ENCODE assay signal across 22 cellular contexts in genomic region chr12:42444192-42444943, GRCh38.
DNase-seq lines count a peak whose midpoint lies in the region; ATAC-seq, FAIRE-seq and TF ChIP-seq lines count a peak whose summit lies in the region.
"Had no signal": no experiment of that assay in that cellular context is flagged by ENCODE, and none has a peak within 500 bp of the region (broad histone marks: within the 10 kb centered on the region; RNA-seq: fewer than 3 reads in every experiment).

No MANE protein-coding gene starts in this region.

- H3K79me2 ChIP-seq in Karpas-422 (ENCODE audit: low read length) (0 out of 2 replicates have a peak, but pooled peaks cover 3% of the 10 kb centered on the region), GM23338 (replicated peaks; ENCODE audit: insufficient read depth) (no peaks in the 10 kb centered on the region)

- H3K9me2 ChIP-seq in Karpas-422 (replicated peaks; ENCODE audit: insufficient read depth, low read length) (no peaks in the 10 kb centered on the region), GM23338 (ENCODE audit: insufficient read depth) (no peaks in the 10 kb centered on the region)

- H3K9ac ChIP-seq in Karpas-422 (ENCODE audit: low read length) = no peak overlapping the region
- H3K9ac ChIP-seq: BLaER1 treated with 17β-estradiol and CSF1 and Interleukin-3, amounts not matched to agents 10 nM and 100 nM had no signal

- H3K27ac ChIP-seq in Karpas-422 (ENCODE audit: low read length) (peak overlapping the region; percentile 40), GM23338 (ENCODE audit: low read depth) (no peak overlapping the region), Peyer's patch (no peak overlapping the region)
- H3K27ac ChIP-seq: BLaER1 treated with 17β-estradiol and CSF1 and Interleukin-3, amounts not matched to agents 10 nM and 100 nM had no signal

- H3K36me3 Mint-ChIP-seq in activated T-helper 1 cell treated with anti-CD3 and anti-CD28 coated beads, Interleukin-12 subunit alpha, Interleukin-12 subunit beta, Interleukin-2, Interleukin-4 antibody, amounts not matched to agents 30 ng/mL and 10 ng/mL and 1 ng/mL, durations not matched to agents 14 hours and 24 hours and 36 hours (ENCODE audit: low read depth) = peaks cover 27% of the 10 kb centered on the region
- H3K36me3 Mint-ChIP-seq in endothelial cell (ENCODE audit: low read depth, unreplicated experiment) (peaks cover 41% of the 10 kb centered on the region), GM23338 (ENCODE audit: low read depth) (peaks cover 60% of the 10 kb centered on the region)

- H3K36me3 ChIP-seq in Karpas-422 (ENCODE audit: insufficient read depth, low read length) = peaks cover 38% of the 10 kb centered on the region
- no peaks in the 10 kb centered on the region for H3K36me3 ChIP-seq in GM23338 (ENCODE audit: insufficient read depth)
- H3K36me3 ChIP-seq in Peyer's patch = peaks cover 0 to 44% (median 2%) of the 10 kb centered on the region in 3 donors

- H3K4me3 ChIP-seq in Karpas-422 (ENCODE audit: low read length) (no peak overlapping the region), GM23338 (no peak overlapping the region), Peyer's patch (no peak overlapping the region)
- H3K4me3 ChIP-seq: BLaER1 treated with 17β-estradiol and CSF1 and Interleukin-3, amounts not matched to agents 10 nM and 100 nM; HAP-1 had no signal

- H3K9me3 Mint-ChIP-seq in activated T-helper 1 cell treated with anti-CD3 and anti-CD28 coated beads, Interleukin-12 subunit alpha, Interleukin-12 subunit beta, Interleukin-2, Interleukin-4 antibody, amounts not matched to agents 30 ng/mL and 10 ng/mL and 1 ng/mL, durations not matched to agents 14 hours and 24 hours and 36 hours = no peaks in the 10 kb centered on the region
- H3K9me3 Mint-ChIP-seq in endothelial cell (ENCODE audit: unreplicated experiment) (no peaks in the 10 kb centered on the region), GM23338 (peaks cover 10% of the 10 kb centered on the region; the same call in 2 of the 3 replicates)

- no peak for DNase-seq in GM12892 (ENCODE audit: insufficient read length)
- DNase-seq in Karpas-422 = no peak
- no peak for DNase-seq in activated T-helper 1 cell treated with anti-CD3 and anti-CD28 coated beads, Interleukin-12 subunit alpha, Interleukin-12 subunit beta, Interleukin-2, Interleukin-4 antibody, amounts not matched to agents 30 ng/mL and 10 ng/mL and 1 ng/mL, durations not matched to agents 14 hours and 24 hours and 36 hours (ENCODE audit: low spot score)
- no peak for DNase-seq in endothelial cell (ENCODE audit: low spot score)
- DNase-seq in epidermal melanocyte (ENCODE audit: insufficient read length, low spot score) = no peak
- DNase-seq in GM23338 (ENCODE audit: low spot score) = no peak
- no peak for DNase-seq in RCC 7860 (ENCODE audit: low spot score)
- no peak for DNase-seq in Peyer's patch
- DNase-seq: CD8-positive, alpha-beta T cell; COR-L47; DMS 273 treated with DMSO at 0.1 percent for 48 hours; DMS53; DND-41; EL; KG1 had no signal

- no peaks in the 10 kb centered on the region for H3K27me3 Mint-ChIP-seq in activated T-helper 1 cell treated with anti-CD3 and anti-CD28 coated beads, Interleukin-12 subunit alpha, Interleukin-12 subunit beta, Interleukin-2, Interleukin-4 antibody, amounts not matched to agents 30 ng/mL and 10 ng/mL and 1 ng/mL, durations not matched to agents 14 hours and 24 hours and 36 hours (ENCODE audit: insufficient read depth)
- H3K27me3 Mint-ChIP-seq in endothelial cell (ENCODE audit: unreplicated experiment) (no peaks in the 10 kb centered on the region), GM23338 (ENCODE audit: insufficient read depth, low read depth, poor library complexity) (peaks cover 2% of the 10 kb centered on the region)
- H3K27me3 Mint-ChIP-seq: B cell, IgD-negative memory B cell had no signal

- no peak overlapping the region for H3K4me3 Mint-ChIP-seq in activated T-helper 1 cell treated with anti-CD3 and anti-CD28 coated beads, Interleukin-12 subunit alpha, Interleukin-12 subunit beta, Interleukin-2, Interleukin-4 antibody, amounts not matched to agents 30 ng/mL and 10 ng/mL and 1 ng/mL, durations not matched to agents 14 hours and 24 hours and 36 hours
- H3K4me3 Mint-ChIP-seq in endothelial cell (ENCODE audit: unreplicated experiment) = peak overlapping the region; percentile 65
- no peak overlapping the region for H3K4me3 Mint-ChIP-seq in GM23338
- H3K4me3 Mint-ChIP-seq: B cell; CD8-positive, alpha-beta T cell; IgD-negative memory B cell had no signal

- peak overlapping the region; percentile 16 for H3K27ac Mint-ChIP-seq in activated T-helper 1 cell treated with anti-CD3 and anti-CD28 coated beads, Interleukin-12 subunit alpha, Interleukin-12 subunit beta, Interleukin-2, Interleukin-4 antibody, amounts not matched to agents 30 ng/mL and 10 ng/mL and 1 ng/mL, durations not matched to agents 14 hours and 24 hours and 36 hours
- H3K27ac Mint-ChIP-seq in endothelial cell (ENCODE audit: unreplicated experiment) = no peak overlapping the region
- H3K27ac Mint-ChIP-seq in GM23338 = no peak overlapping the region
- H3K27ac Mint-ChIP-seq: CD8-positive, alpha-beta T cell had no signal

- no peak overlapping the region for H3K4me2 ChIP-seq in Karpas-422 (ENCODE audit: low read depth, low read length, poor library complexity, severe bottlenecking)
- H3K4me2 ChIP-seq in GM23338 = no peak overlapping the region
- H3K4me2 ChIP-seq: BLaER1 treated with 17β-estradiol and CSF1 and Interleukin-3, amounts not matched to agents 10 nM and 100 nM had no signal

- TF ChIP-seq CTCF in endothelial cell (IDR thresholded peaks at IDR 0.05; ENCODE audit: unreplicated experiment) (no peak), GM23338 (conservative IDR thresholded peaks at IDR 0.05; ENCODE audit: low read depth in 2 of 2) (no peak), Peyer's patch (IDR thresholded peaks at IDR 0.05) (no peak)

- H3K4me1 ChIP-seq in Karpas-422 (ENCODE audit: low read length) (peaks cover 55% of the 10 kb centered on the region), GM23338 (ENCODE audit: insufficient read depth) (peaks cover 47% of the 10 kb centered on the region), Peyer's patch (no peaks in the 10 kb centered on the region)
- H3K4me1 ChIP-seq: BLaER1 treated with 17β-estradiol and CSF1 and Interleukin-3, amounts not matched to agents 10 nM and 100 nM had no signal

- intact Hi-C loops in activated T-helper 1 cell treated with anti-CD3 and anti-CD28 coated beads, Interleukin-12 subunit alpha, Interleukin-12 subunit beta, Interleukin-2, Interleukin-4 antibody, amounts not matched to agents 30 ng/mL and 10 ng/mL and 1 ng/mL, durations not matched to agents 14 hours and 24 hours and 36 hours (cut with micrococcal nuclease) = no loop called here

- no peak for ATAC-seq in GM23338
- ATAC-seq: CD8-positive, alpha-beta T cell had no signal

- no peaks in the 10 kb centered on the region for H4K20me1 ChIP-seq in Karpas-422 (ENCODE audit: insufficient read depth, low read depth, low read length)
- H4K20me1 ChIP-seq in GM23338 (replicated peaks; ENCODE audit: insufficient read depth) = no peaks in the 10 kb centered on the region
- H4K20me1 ChIP-seq: BLaER1 treated with 17β-estradiol and CSF1 and Interleukin-3, amounts not matched to agents 10 nM and 100 nM had no signal

- no peak overlapping the region for H2AFZ ChIP-seq in Karpas-422 (ENCODE audit: low read length)
- H2AFZ ChIP-seq in GM23338 = no peak overlapping the region

- H3K9me3 ChIP-seq in Karpas-422 (ENCODE audit: low read length) (no peaks in the 10 kb centered on the region), Peyer's patch (no peaks in the 10 kb centered on the region)
- H3K9me3 ChIP-seq: HAP-1 had no signal

- no peaks in the 10 kb centered on the region for H3K4me1 Mint-ChIP-seq in activated T-helper 1 cell treated with anti-CD3 and anti-CD28 coated beads, Interleukin-12 subunit alpha, Interleukin-12 subunit beta, Interleukin-2, Interleukin-4 antibody, amounts not matched to agents 30 ng/mL and 10 ng/mL and 1 ng/mL, durations not matched to agents 14 hours and 24 hours and 36 hours (ENCODE audit: low read depth)
- peaks cover 5% of the 10 kb centered on the region for H3K4me1 Mint-ChIP-seq in endothelial cell (ENCODE audit: unreplicated experiment)
- H3K4me1 Mint-ChIP-seq in GM23338 = peaks cover 48% of the 10 kb centered on the region

- FAIRE-seq in GM12892 (lab: Jason Lieb, UNC) (peak; percentile 36), RCC 7860 (lab: Jason Lieb, UNC) (no peak)
- FAIRE-seq: GM12891, GM18507, HTR-8/SVneo had no signal

- H3F3A ChIP-seq in GM23338 (replicated peaks; ENCODE audit: low read depth) = no peaks in the 10 kb centered on the region

- TF ChIP-seq POLR2A in GM12892 (IDR thresholded peaks at IDR 0.05; ENCODE audit: low read depth, low read length) = no peak
- TF ChIP-seq POLR2A in Peyer's patch (IDR thresholded peaks at IDR 0.05) = no peak

- H3K27me3 ChIP-seq in Karpas-422 (ENCODE audit: low read length) (no peaks in the 10 kb centered on the region), GM23338 (ENCODE audit: insufficient read depth) (no peaks in the 10 kb centered on the region), Peyer's patch (no peaks in the 10 kb centered on the region)
- H3K27me3 ChIP-seq: BLaER1 treated with 17β-estradiol and CSF1 and Interleukin-3, amounts not matched to agents 10 nM and 100 nM had no signal

TF ChIP-seq in GM23338, 12 proteins besides CTCF, POLR2A, EP300 and RAD21 (continues in another document):
- TF ChIP-seq NANOG (IDR thresholded peaks at IDR 0.05; ENCODE audit: borderline replicate concordance) = no peak
- no peak for TF ChIP-seq JUNB (IDR thresholded peaks at IDR 0.05; ENCODE audit: unreplicated experiment)
